Comparison of ENCODE assay signal across 8 cellular contexts in the genomic region with DNA sequence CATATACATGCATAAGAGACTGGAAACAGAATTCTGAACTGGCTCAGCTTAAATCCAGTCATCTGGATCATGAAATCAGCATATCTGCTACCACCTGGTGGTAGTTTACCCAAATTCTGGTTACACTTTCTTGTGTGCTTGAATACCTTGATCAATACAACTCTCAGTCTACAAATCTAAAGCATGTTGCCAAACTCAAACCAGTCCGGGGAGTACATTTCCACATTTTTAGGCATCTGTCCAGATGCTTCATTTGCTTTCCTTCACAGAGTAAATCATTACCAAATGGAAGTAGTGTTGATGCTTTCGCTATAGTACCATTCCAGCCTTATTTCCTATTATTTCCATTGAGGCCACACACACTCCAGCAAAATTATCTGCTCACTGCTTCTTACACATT.
DNase-seq lines count a peak whose midpoint lies in the region; ATAC-seq and TF ChIP-seq lines count a peak whose summit lies in the region.

No MANE protein-coding gene starts in this region.

- DNase-seq in Ammon's horn (ENCODE audit: low spot score) (peak; percentile 16), RWPE1 (ENCODE audit: low spot score) (peak; percentile 45), iPS-NIHi7 (ENCODE audit: extremely low spot score) (peak; percentile 28), T-helper 17 cell (no peak), SHP77 treated with DMSO at 0.1 percent for 48 hours (lab: John Stamatoyannopoulos, UW) (no peak), CD14-positive monocyte (ENCODE audit: low spot score) (no peak)

- intact Hi-C loops in CD14-positive monocyte (cut with micrococcal nuclease) = no loop called here

- H3K9me3 Mint-ChIP-seq in CD14-positive monocyte = peaks cover 0 to 5% (median 2%) of the 10 kb centered on the region in 7 donors

- H3K27ac Mint-ChIP-seq in T-helper 17 cell (no peak overlapping the region), CD14-positive monocyte (no peak overlapping the region)

- CTCF ChIA-PET in RWPE1 (lab: Yijun Ruan, JAX) = interaction anchor here (0.5 to 0.9 kb wide), 5 partner anchors 8 to 646 kb away, joined by 3 to 4 read pairs (median 3); no protein-coding TSS in a partner anchor

- H3K4me1 Mint-ChIP-seq in T-helper 17 cell (no peaks in the 10 kb centered on the region), CD14-positive monocyte (peaks cover 14% of the 10 kb centered on the region)

- ATAC-seq in GM21390 (IDR thresholded peaks at IDR 0.05; ENCODE audit: unreplicated experiment) (peak; percentile 75), T-helper 17 cell (no peak), HG03432 (IDR thresholded peaks at IDR 0.05; ENCODE audit: unreplicated experiment) (no peak)

- TF ChIP-seq CTCF in RWPE1 (conservative IDR thresholded peaks at IDR 0.05; ENCODE audit: low read depth) (peak; percentile 14; the same call in 1 of the 2 replicates), CD14-positive monocyte (IDR thresholded peaks at IDR 0.05) (no peak)

- no peak overlapping the region for H3K4me3 Mint-ChIP-seq in T-helper 17 cell
- H3K4me3 Mint-ChIP-seq in CD14-positive monocyte = no peak overlapping the region

- H3K36me3 Mint-ChIP-seq in T-helper 17 cell (ENCODE audit: low read depth) (peaks cover 2% of the 10 kb centered on the region), CD14-positive monocyte (no peaks in the 10 kb centered on the region)

- H3K27me3 Mint-ChIP-seq in T-helper 17 cell (peaks cover 10% of the 10 kb centered on the region), CD14-positive monocyte (ENCODE audit: low read depth in 3 of 3) (peaks cover 0 to 2% (median 0%) of the 10 kb centered on the region in 3 donors)

- POLR2A ChIA-PET in RWPE1 (lab: Yijun Ruan, JAX; ENCODE audit: low non-redundant PET) = no interaction called here

- H3K9me3 ChIP-seq in T-helper 17 cell (ENCODE audit: control insufficient read depth, low read length, poor library complexity, severe bottlenecking) = no peaks in the 10 kb centered on the region

- no peak overlapping the region for H3K27ac ChIP-seq in RWPE1

Comparison
In these comparisons a context has a peak if more than half of its experiments do, and no peak if none do; other contexts are left out.
1. DNase-seq: peak in Ammon's horn (single experiment), RWPE1 (single experiment) and iPS-NIHi7 (single experiment); none in T-helper 17 cell (0 of 3), SHP77 treated with DMSO at 0.1 percent for 48 hours (single experiment) and CD14-positive monocyte (single experiment).